Comparison of ENCODE assay signal across 21 cellular contexts in the genomic region with DNA sequence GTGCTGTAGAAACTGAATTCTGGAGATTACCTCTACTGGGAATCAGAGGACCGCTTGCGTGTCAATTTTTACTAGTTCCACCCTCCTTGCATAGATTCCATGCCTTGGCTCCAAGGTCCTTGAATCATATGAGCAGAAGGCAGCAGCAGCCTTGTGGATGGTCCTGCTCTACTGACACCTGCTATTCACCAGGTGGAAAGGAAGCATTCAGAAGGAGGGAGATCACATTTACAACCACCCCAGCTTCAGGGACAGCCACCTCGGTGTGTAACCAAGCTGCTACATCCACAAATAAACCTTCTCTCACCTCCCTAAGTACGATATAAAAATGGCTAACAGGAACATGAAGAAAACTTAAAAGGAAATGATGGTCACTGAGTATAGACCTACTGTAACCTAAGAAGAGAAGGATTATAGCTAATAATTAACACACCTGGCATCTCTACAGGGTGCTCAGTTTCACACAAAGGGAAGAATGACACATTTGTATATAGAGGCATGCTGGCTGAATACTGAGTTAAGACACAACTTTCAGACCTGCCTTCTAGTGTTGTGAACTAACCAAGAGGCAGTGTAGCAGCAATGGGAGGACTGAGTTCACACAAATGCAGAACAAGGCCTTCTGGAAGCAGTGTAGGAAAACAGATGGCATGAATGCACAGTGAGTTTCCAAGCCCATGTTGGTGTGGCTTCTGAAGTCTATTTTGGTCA. TPM values are rescaled to one million over a fixed set of nuclear protein-coding genes. Genes with fewer than 3 reads are reported as not detected.
DNase-seq lines count a peak whose midpoint lies in the region; ATAC-seq and TF ChIP-seq lines count a peak whose summit lies in the region.
"Had no signal": no experiment of that assay in that cellular context is flagged by ENCODE, and none has a peak within 500 bp of the region (broad histone marks: within the 10 kb centered on the region; RNA-seq: fewer than 3 reads in every experiment).

No MANE protein-coding gene starts in this region.

- DNase-seq in G401 (ENCODE audit: low spot score) (peak; percentile 84), NCI-H2081 treated with DMSO at 0.1 percent for 48 hours (lab: John Stamatoyannopoulos, UW) (peak; percentile 41), cerebellum (ENCODE audit: low spot score) (peak; percentile 76), H4 (ENCODE audit: low spot score) (no peak), SW 1271 (lab: John Stamatoyannopoulos, UW) (no peak)
- DNase-seq: activated CD4-positive, alpha-beta memory T cell treated with anti-CD3 and anti-CD28 coated beads for 36 hours; activated T-cell treated with anti-CD3 and anti-CD28 coated beads, Interleukin-2, amount 50 U/mL, for 48 hours; esophagus squamous epithelium; head of caudate nucleus; islet precursor cell; KBM-7; NCI-H1048; ovary; Peyer's patch; tibial artery had no signal

- no peaks in the 10 kb centered on the region for H3K9me3 ChIP-seq in neutrophil
- H3K9me3 ChIP-seq: BLaER1, esophagus squamous epithelium, ovary, Peyer's patch, tibial artery had no signal

- H3K27ac ChIP-seq in neutrophil, result peak overlapping the region; percentile 35
- H3K27ac ChIP-seq: BLaER1, esophagus squamous epithelium, ovary, Peyer's patch, tibial artery had no signal

- ATAC-seq in HG02840 (IDR thresholded peaks at IDR 0.05; ENCODE audit: low FRiP score, unreplicated experiment), result no peak
- ATAC-seq: activated naive CD4-positive, alpha-beta T cell treated with anti-CD3 and anti-CD28 coated beads, Interleukin-2, amount 50 U/mL, for 72 hours; stimulated activated memory B cell treated with anti-CD40 and anti-IgM and Interleukin-4, amounts not matched to agents 10 μg/mL and 1 μg/mL and 100 μg/mL, for 72 hours had no signal

- peaks cover 27% of the 10 kb centered on the region for H3K36me3 ChIP-seq in neutrophil
- H3K36me3 ChIP-seq: BLaER1, esophagus squamous epithelium, ovary, Peyer's patch, tibial artery had no signal

- H3K4me1 ChIP-seq in neutrophil (ENCODE audit: control insufficient read depth in 1 of 2, insufficient read depth in 1 of 2, low read depth in 1 of 2, low read length in 1 of 2), result no peaks in the 10 kb centered on the region
- H3K4me1 ChIP-seq: BLaER1, Peyer's patch had no signal

- in situ Hi-C loops in G401 (cut with HindIII; ENCODE audit: low sequenced_read_pairs), result no loop called here

- no peak overlapping the region for H3K4me3 ChIP-seq in neutrophil (ENCODE audit: low read depth in 1 of 2, low read length in 1 of 2)
- H3K4me3 ChIP-seq: BLaER1, esophagus squamous epithelium, ovary, Peyer's patch, tibial artery had no signal

- H3K27me3 ChIP-seq in neutrophil, result no peaks in the 10 kb centered on the region
- H3K27me3 ChIP-seq: BLaER1, esophagus squamous epithelium, ovary, Peyer's patch, tibial artery had no signal

- TF ChIP-seq CTCF in neutrophil (IDR thresholded peaks at IDR 0.05), result no peak

RNA-seq across cellular contexts. Expression of a gene that starts 46.3 kb away (rescaled TPM):
- total RNA-seq in G401 (2014; rRNA removed; shearing (Covaris generic)), result 28.9 and 39.9 TPM in 2 replicates
- 85.3 TPM for total RNA-seq in cerebellum
- total RNA-seq in H4 (2014; rRNA removed; shearing (Covaris generic)), result 49.2 and 61.0 TPM in 2 replicates

RNA-seq across cellular contexts. Expression of a gene that starts 57.2 kb away (rescaled TPM):
- not detected in 2 replicates for total RNA-seq in G401 (2014; rRNA removed; shearing (Covaris generic))
- 3.7 TPM for total RNA-seq in cerebellum
- 0.04 TPM in 1 of 2 replicates, not detected in the other for total RNA-seq in H4 (2014; rRNA removed; shearing (Covaris generic))
- total RNA-seq: activated CD4-positive, alpha-beta memory T cell treated with anti-CD3 and anti-CD28 coated beads for 36 hours; mucosa of gallbladder had no signal

Comparison
In these comparisons a context has a peak if more than half of its experiments do, and no peak if none do; other contexts are left out.
1. DNase-seq: peak in G401 (single experiment), NCI-H2081 treated with DMSO at 0.1 percent for 48 hours (single experiment) and cerebellum (single experiment); none in H4 (single experiment) and SW 1271 (0 of 2).